1 cellular context compared by ENCODE assay signal in the genomic region with DNA sequence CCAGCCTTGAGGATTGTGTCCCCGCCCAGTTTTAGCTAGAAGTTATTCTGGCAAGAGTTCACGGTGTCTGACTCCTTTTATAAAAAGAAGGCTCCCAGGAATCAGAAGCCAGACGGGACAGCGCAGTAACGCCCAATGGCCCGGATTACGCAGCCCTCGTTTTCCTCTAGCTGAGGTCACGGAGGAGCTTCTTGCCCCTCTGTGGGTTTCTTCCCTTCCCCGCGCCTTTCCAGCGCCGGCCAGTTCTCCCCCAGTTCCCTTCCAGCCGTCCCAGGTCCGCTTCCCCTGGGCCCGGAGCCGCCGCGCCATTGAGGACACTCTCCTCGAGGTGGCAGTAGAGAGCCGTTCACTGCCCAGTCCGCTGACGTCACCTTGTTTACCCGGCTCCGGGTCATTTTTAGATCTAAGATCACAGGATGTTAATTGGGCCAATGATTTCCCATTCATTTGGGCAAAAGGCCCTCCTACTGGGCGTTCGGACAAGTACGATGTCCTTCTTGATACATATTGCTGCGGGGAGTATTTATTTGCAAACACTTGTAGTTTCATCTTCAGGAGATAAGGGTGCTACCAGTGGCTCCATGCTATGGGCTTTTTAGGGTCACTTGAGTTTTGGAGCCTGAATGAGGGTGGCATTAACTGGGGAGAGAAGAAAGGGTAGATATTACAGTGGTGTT.
A peak's percentile ranks its signal among the peaks of the same experiment; 100 is the strongest.
TF ChIP-seq lines count a peak whose summit lies in the region.

No MANE protein-coding gene starts in this region.

TF ChIP-seq in HEK293, 187 proteins besides CTCF, POLR2A, EP300 and RAD21 (continued from another document and continues in another):
- TF ChIP-seq, protein P1, sequence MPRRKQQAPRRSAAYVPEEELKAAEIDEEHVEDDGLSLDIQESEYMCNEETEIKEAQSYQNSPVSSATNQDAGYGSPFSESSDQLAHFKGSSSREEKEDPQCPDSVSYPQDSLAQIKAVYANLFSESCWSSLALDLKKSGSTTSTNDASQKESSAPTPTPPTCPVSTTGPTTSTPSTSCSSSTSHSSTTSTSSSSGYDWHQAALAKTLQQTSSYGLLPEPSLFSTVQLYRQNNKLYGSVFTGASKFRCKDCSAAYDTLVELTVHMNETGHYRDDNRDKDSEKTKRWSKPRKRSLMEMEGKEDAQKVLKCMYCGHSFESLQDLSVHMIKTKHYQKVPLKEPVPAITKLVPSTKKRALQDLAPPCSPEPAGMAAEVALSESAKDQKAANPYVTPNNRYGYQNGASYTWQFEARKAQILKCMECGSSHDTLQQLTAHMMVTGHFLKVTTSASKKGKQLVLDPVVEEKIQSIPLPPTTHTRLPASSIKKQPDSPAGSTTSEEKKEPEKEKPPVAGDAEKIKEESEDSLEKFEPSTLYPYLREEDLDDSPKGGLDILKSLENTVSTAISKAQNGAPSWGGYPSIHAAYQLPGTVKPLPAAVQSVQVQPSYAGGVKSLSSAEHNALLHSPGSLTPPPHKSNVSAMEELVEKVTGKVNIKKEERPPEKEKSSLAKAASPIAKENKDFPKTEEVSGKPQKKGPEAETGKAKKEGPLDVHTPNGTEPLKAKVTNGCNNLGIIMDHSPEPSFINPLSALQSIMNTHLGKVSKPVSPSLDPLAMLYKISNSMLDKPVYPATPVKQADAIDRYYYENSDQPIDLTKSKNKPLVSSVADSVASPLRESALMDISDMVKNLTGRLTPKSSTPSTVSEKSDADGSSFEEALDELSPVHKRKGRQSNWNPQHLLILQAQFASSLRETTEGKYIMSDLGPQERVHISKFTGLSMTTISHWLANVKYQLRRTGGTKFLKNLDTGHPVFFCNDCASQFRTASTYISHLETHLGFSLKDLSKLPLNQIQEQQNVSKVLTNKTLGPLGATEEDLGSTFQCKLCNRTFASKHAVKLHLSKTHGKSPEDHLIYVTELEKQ (tag by site-specific recombination; IDR thresholded peaks at IDR 0.05; ENCODE audit: borderline replicate concordance), result no peak
- peak; percentile 92 for TF ChIP-seq ZNF707 (tag by site-specific recombination; IDR thresholded peaks at IDR 0.05)
- no peak for TF ChIP-seq SALL2 (tag by site-specific recombination; IDR thresholded peaks at IDR 0.05; ENCODE audit: borderline replicate concordance)
- no peak for TF ChIP-seq GLIS2 (tag by site-specific recombination; IDR thresholded peaks at IDR 0.05)
- TF ChIP-seq EGR2 (tag by site-specific recombination; IDR thresholded peaks at IDR 0.05; ENCODE audit: low read depth), result no peak
- TF ChIP-seq GLI2 (tag by site-specific recombination; IDR thresholded peaks at IDR 0.05; ENCODE audit: borderline replicate concordance, low read depth), result no peak
- TF ChIP-seq ZNF610 (tag by site-specific recombination; IDR thresholded peaks at IDR 0.05; ENCODE audit: borderline replicate concordance), result 0 out of 2 replicates have a peak, but pooled peaks have one; percentile 31
- no peak for TF ChIP-seq MYNN (tag by site-specific recombination; IDR thresholded peaks at IDR 0.05; ENCODE audit: borderline replicate concordance)
- TF ChIP-seq, protein P2, sequence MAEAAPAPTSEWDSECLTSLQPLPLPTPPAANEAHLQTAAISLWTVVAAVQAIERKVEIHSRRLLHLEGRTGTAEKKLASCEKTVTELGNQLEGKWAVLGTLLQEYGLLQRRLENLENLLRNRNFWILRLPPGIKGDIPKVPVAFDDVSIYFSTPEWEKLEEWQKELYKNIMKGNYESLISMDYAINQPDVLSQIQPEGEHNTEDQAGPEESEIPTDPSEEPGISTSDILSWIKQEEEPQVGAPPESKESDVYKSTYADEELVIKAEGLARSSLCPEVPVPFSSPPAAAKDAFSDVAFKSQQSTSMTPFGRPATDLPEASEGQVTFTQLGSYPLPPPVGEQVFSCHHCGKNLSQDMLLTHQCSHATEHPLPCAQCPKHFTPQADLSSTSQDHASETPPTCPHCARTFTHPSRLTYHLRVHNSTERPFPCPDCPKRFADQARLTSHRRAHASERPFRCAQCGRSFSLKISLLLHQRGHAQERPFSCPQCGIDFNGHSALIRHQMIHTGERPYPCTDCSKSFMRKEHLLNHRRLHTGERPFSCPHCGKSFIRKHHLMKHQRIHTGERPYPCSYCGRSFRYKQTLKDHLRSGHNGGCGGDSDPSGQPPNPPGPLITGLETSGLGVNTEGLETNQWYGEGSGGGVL (tag by site-specific recombination; IDR thresholded peaks at IDR 0.05), result no peak
- TF ChIP-seq, protein P3, sequence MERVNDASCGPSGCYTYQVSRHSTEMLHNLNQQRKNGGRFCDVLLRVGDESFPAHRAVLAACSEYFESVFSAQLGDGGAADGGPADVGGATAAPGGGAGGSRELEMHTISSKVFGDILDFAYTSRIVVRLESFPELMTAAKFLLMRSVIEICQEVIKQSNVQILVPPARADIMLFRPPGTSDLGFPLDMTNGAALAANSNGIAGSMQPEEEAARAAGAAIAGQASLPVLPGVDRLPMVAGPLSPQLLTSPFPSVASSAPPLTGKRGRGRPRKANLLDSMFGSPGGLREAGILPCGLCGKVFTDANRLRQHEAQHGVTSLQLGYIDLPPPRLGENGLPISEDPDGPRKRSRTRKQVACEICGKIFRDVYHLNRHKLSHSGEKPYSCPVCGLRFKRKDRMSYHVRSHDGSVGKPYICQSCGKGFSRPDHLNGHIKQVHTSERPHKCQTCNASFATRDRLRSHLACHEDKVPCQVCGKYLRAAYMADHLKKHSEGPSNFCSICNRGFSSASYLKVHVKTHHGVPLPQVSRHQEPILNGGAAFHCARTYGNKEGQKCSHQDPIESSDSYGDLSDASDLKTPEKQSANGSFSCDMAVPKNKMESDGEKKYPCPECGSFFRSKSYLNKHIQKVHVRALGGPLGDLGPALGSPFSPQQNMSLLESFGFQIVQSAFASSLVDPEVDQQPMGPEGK (tag by site-specific recombination; IDR thresholded peaks at IDR 0.05), result no peak
- no peak for TF ChIP-seq GFI1B (tag by site-specific recombination; IDR thresholded peaks at IDR 0.05)
- 0 out of 2 replicates have a peak, but pooled peaks have one; percentile 67 for TF ChIP-seq ZNF660 (tag by site-specific recombination; IDR thresholded peaks at IDR 0.05)
- no peak for TF ChIP-seq ZNF16 (tag by site-specific recombination; IDR thresholded peaks at IDR 0.05; ENCODE audit: low read depth)
- TF ChIP-seq ZNF350 (tag by site-specific recombination; IDR thresholded peaks at IDR 0.05), result no peak
- peak; percentile 17; the same call in 1 of the 2 replicates for TF ChIP-seq ZXDB (tag by site-specific recombination; IDR thresholded peaks at IDR 0.05)
- TF ChIP-seq, protein P4, sequence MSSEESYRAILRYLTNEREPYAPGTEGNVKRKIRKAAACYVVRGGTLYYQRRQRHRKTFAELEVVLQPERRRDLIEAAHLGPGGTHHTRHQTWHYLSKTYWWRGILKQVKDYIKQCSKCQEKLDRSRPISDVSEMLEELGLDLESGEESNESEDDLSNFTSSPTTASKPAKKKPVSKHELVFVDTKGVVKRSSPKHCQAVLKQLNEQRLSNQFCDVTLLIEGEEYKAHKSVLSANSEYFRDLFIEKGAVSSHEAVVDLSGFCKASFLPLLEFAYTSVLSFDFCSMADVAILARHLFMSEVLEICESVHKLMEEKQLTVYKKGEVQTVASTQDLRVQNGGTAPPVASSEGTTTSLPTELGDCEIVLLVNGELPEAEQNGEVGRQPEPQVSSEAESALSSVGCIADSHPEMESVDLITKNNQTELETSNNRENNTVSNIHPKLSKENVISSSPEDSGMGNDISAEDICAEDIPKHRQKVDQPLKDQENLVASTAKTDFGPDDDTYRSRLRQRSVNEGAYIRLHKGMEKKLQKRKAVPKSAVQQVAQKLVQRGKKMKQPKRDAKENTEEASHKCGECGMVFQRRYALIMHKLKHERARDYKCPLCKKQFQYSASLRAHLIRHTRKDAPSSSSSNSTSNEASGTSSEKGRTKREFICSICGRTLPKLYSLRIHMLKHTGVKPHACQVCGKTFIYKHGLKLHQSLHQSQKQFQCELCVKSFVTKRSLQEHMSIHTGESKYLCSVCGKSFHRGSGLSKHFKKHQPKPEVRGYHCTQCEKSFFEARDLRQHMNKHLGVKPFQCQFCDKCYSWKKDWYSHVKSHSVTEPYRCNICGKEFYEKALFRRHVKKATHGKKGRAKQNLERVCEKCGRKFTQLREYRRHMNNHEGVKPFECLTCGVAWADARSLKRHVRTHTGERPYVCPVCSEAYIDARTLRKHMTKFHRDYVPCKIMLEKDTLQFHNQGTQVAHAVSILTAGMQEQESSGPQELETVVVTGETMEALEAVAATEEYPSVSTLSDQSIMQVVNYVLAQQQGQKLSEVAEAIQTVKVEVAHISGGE (tag by site-specific recombination; conservative IDR thresholded peaks at IDR 0.05; ENCODE audit: low read depth), result no peak
- TF ChIP-seq ZNF629 (tag by site-specific recombination; IDR thresholded peaks at IDR 0.05), result peak; percentile 79
- TF ChIP-seq, protein P5, sequence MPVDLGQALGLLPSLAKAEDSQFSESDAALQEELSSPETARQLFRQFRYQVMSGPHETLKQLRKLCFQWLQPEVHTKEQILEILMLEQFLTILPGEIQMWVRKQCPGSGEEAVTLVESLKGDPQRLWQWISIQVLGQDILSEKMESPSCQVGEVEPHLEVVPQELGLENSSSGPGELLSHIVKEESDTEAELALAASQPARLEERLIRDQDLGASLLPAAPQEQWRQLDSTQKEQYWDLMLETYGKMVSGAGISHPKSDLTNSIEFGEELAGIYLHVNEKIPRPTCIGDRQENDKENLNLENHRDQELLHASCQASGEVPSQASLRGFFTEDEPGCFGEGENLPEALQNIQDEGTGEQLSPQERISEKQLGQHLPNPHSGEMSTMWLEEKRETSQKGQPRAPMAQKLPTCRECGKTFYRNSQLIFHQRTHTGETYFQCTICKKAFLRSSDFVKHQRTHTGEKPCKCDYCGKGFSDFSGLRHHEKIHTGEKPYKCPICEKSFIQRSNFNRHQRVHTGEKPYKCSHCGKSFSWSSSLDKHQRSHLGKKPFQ (tag by site-specific recombination; IDR thresholded peaks at IDR 0.05), result no peak
- TF ChIP-seq ZNF423 (tag by site-specific recombination; IDR thresholded peaks at IDR 0.05), result no peak
- TF ChIP-seq, protein P6, sequence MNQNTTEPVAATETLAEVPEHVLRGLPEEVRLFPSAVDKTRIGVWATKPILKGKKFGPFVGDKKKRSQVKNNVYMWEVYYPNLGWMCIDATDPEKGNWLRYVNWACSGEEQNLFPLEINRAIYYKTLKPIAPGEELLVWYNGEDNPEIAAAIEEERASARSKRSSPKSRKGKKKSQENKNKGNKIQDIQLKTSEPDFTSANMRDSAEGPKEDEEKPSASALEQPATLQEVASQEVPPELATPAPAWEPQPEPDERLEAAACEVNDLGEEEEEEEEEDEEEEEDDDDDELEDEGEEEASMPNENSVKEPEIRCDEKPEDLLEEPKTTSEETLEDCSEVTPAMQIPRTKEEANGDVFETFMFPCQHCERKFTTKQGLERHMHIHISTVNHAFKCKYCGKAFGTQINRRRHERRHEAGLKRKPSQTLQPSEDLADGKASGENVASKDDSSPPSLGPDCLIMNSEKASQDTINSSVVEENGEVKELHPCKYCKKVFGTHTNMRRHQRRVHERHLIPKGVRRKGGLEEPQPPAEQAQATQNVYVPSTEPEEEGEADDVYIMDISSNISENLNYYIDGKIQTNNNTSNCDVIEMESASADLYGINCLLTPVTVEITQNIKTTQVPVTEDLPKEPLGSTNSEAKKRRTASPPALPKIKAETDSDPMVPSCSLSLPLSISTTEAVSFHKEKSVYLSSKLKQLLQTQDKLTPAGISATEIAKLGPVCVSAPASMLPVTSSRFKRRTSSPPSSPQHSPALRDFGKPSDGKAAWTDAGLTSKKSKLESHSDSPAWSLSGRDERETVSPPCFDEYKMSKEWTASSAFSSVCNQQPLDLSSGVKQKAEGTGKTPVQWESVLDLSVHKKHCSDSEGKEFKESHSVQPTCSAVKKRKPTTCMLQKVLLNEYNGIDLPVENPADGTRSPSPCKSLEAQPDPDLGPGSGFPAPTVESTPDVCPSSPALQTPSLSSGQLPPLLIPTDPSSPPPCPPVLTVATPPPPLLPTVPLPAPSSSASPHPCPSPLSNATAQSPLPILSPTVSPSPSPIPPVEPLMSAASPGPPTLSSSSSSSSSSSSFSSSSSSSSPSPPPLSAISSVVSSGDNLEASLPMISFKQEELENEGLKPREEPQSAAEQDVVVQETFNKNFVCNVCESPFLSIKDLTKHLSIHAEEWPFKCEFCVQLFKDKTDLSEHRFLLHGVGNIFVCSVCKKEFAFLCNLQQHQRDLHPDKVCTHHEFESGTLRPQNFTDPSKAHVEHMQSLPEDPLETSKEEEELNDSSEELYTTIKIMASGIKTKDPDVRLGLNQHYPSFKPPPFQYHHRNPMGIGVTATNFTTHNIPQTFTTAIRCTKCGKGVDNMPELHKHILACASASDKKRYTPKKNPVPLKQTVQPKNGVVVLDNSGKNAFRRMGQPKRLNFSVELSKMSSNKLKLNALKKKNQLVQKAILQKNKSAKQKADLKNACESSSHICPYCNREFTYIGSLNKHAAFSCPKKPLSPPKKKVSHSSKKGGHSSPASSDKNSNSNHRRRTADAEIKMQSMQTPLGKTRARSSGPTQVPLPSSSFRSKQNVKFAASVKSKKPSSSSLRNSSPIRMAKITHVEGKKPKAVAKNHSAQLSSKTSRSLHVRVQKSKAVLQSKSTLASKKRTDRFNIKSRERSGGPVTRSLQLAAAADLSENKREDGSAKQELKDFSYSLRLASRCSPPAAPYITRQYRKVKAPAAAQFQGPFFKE (tag by site-specific recombination; IDR thresholded peaks at IDR 0.05; ENCODE audit: borderline replicate concordance), result no peak
- TF ChIP-seq ZBTB1 (tag by site-specific recombination; IDR thresholded peaks at IDR 0.05), result no peak
- no peak for TF ChIP-seq ZNF146 (tag by site-specific recombination; IDR thresholded peaks at IDR 0.05)
- TF ChIP-seq ZNF274 (IDR thresholded peaks at IDR 0.05; ENCODE audit: low read length), result no peak
- no peak for TF ChIP-seq ZNF274 (tag by site-specific recombination; IDR thresholded peaks at IDR 0.05; ENCODE audit: borderline replicate concordance)
- no peak for TF ChIP-seq ZNF174 (tag by site-specific recombination; IDR thresholded peaks at IDR 0.05)
- no peak for TF ChIP-seq ZNF560 (tag by site-specific recombination; IDR thresholded peaks at IDR 0.05; ENCODE audit: borderline replicate concordance)
- TF ChIP-seq ZNF302 (tag by site-specific recombination; IDR thresholded peaks at IDR 0.05; ENCODE audit: low read depth), result no peak
- no peak for TF ChIP-seq ZNF248 (tag by site-specific recombination; IDR thresholded peaks at IDR 0.05)
- TF ChIP-seq, protein P7, sequence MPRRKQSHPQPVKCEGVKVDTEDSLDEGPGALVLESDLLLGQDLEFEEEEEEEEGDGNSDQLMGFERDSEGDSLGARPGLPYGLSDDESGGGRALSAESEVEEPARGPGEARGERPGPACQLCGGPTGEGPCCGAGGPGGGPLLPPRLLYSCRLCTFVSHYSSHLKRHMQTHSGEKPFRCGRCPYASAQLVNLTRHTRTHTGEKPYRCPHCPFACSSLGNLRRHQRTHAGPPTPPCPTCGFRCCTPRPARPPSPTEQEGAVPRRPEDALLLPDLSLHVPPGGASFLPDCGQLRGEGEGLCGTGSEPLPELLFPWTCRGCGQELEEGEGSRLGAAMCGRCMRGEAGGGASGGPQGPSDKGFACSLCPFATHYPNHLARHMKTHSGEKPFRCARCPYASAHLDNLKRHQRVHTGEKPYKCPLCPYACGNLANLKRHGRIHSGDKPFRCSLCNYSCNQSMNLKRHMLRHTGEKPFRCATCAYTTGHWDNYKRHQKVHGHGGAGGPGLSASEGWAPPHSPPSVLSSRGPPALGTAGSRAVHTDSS (tag by site-specific recombination; IDR thresholded peaks at IDR 0.05), result no peak
- no peak for TF ChIP-seq BCL11A (tag by site-specific recombination; IDR thresholded peaks at IDR 0.05; ENCODE audit: low read depth)
- TF ChIP-seq KLF9 (tag by site-specific recombination; IDR thresholded peaks at IDR 0.05; ENCODE audit: low read depth), result no peak
- TF ChIP-seq ZNF311 (tag by site-specific recombination; IDR thresholded peaks at IDR 0.05; ENCODE audit: borderline replicate concordance), result no peak
- TF ChIP-seq ZNF121 (tag by site-specific recombination; IDR thresholded peaks at IDR 0.05), result peak; percentile 84; the same call in 1 of the 2 replicates
- no peak for TF ChIP-seq ZNF221 (tag by site-specific recombination; IDR thresholded peaks at IDR 0.05; ENCODE audit: borderline replicate concordance)
